ENCODE assay signal across 33 cellular contexts in the genomic region with DNA sequence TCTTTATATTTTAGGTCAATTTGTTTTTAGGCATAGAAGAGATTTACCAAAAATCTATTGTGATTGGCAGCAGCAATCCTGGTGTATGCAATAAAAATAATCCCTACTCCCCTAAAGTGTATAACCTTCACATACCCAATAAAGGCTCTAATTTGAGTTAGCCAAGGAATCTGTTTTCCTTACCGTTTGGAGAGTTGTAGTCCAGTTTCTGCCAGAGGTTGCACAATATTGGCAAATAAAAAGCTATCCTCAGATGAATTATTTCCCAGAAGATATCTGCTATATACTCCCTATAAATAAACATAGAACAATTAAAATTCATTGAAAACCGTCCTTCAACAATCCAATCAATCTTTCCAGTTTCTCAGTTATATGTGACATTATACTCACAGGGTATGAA. TPM values are rescaled to one million over a fixed set of nuclear protein-coding genes. Genes with fewer than 3 reads are reported as not detected.
"Had no signal": no experiment of that assay in that cellular context is flagged by ENCODE, and none has a peak within 500 bp of the region (broad histone marks: within the 10 kb centered on the region; RNA-seq: fewer than 3 reads in every experiment).

No MANE protein-coding gene starts in this region.

- H3K79me2 ChIP-seq: hepatocyte had no signal

- H3K27ac Mint-ChIP-seq: activated CD4-positive, alpha-beta memory T cell treated with anti-CD3 and anti-CD28 coated beads for 36 hours; activated CD4-positive, alpha-beta T cell treated with anti-CD3 and anti-CD28 coated beads, Interleukin-2, amount 10 ng/mL, durations not matched to agents 24 days and 14 days; effector memory CD8-positive, alpha-beta T cell; stimulated activated naive B cell treated with anti-CD40 and anti-IgM and Interleukin-4, amounts not matched to agents 10 μg/mL and 1 μg/mL and 100 μg/mL, for 72 hours; T-helper 17 cell had no signal

- H3K36me3 ChIP-seq: brain microvascular endothelial cell, thyroid gland had no signal

- H3K4me1 ChIP-seq: gastrocnemius medialis, lower lobe of right lung, stomach, upper lobe of left lung had no signal

- H3K27me3 Mint-ChIP-seq: activated CD4-positive, alpha-beta memory T cell treated with anti-CD3 and anti-CD28 coated beads for 36 hours; activated CD4-positive, alpha-beta T cell treated with anti-CD3 and anti-CD28 coated beads, Interleukin-2, amount 10 ng/mL, durations not matched to agents 24 days and 14 days; effector memory CD8-positive, alpha-beta T cell; naive thymus-derived CD8-positive, alpha-beta T cell; stimulated activated naive B cell treated with anti-CD40 and anti-IgM and Interleukin-4, amounts not matched to agents 10 μg/mL and 1 μg/mL and 100 μg/mL, for 72 hours; T-helper 17 cell had no signal

- H3K9me3 Mint-ChIP-seq: activated CD4-positive, alpha-beta memory T cell treated with anti-CD3 and anti-CD28 coated beads for 36 hours; activated CD4-positive, alpha-beta T cell treated with anti-CD3 and anti-CD28 coated beads, Interleukin-2, amount 10 ng/mL, durations not matched to agents 24 days and 14 days; effector memory CD8-positive, alpha-beta T cell; naive thymus-derived CD8-positive, alpha-beta T cell; neural crest cell; stimulated activated naive B cell treated with anti-CD40 and anti-IgM and Interleukin-4, amounts not matched to agents 10 μg/mL and 1 μg/mL and 100 μg/mL, for 72 hours had no signal

- DNase-seq: activated CD4-positive, alpha-beta memory T cell treated with anti-CD3 and anti-CD28 coated beads for 36 hours; activated CD4-positive, alpha-beta T cell treated with anti-CD3 and anti-CD28 coated beads, Interleukin-2, amount 10 ng/mL, durations not matched to agents 24 days and 14 days; activated CD4-positive, CD25-positive, alpha-beta regulatory T cell treated with anti-CD3 and anti-CD28 coated beads, Interleukin-2, amount 50 U/mL, for 72 hours; activated CD8-positive, alpha-beta memory T cell treated with anti-CD3 and anti-CD28 coated beads, Interleukin-2, amount 50 U/mL, for 4 hours; activated gamma-delta T cell treated with Interleukin-2 at 50 U/mL for 16 hours; activated naive CD4-positive, alpha-beta T cell treated with anti-CD3 and anti-CD28 coated beads, Interleukin-2, amount 50 U/mL, for 16 hours; activated T-cell treated with anti-CD3 and anti-CD28 coated beads, Interleukin-2, amount 50 U/mL, for 1 hour; amniotic stem cell; brain microvascular endothelial cell; cortex of kidney; effector memory CD8-positive, alpha-beta T cell; erythroblast; gastrocnemius medialis; glutamatergic neuron; left colon; lower lobe of right lung; mesenchymal stem cell; naive thymus-derived CD8-positive, alpha-beta T cell; occipital lobe; stimulated activated CD4-positive, alpha-beta T cell treated with anti-CD3 and anti-CD28 coated beads, Interleukin-15, amount 100 ng/mL, for 24 hours; stimulated activated CD4-positive, alpha-beta T cell treated with anti-CD3 and anti-CD28 coated beads, Interleukin-2, amount 100 ng/mL, for 24 hours; stimulated activated naive B cell treated with anti-CD40 and anti-IgM and Interleukin-4, amounts not matched to agents 10 μg/mL and 1 μg/mL and 100 μg/mL, for 72 hours; stomach; T-helper 17 cell; T1000; thyroid gland; upper lobe of left lung; WERI-Rb-1 had no signal

- H3K4me1 Mint-ChIP-seq: neural crest cell had no signal

- H3K27me3 ChIP-seq: brain microvascular endothelial cell, gastrocnemius medialis, hepatocyte, stomach, thyroid gland, upper lobe of left lung had no signal

- H3K9me3 ChIP-seq: gastrocnemius medialis, lower lobe of right lung, stomach, thyroid gland, upper lobe of left lung had no signal

- ATAC-seq: effector memory CD8-positive, alpha-beta T cell; gastrocnemius medialis; left colon; lower lobe of right lung; naive thymus-derived CD8-positive, alpha-beta T cell; stimulated activated naive B cell treated with anti-CD40 and anti-IgM and Interleukin-4, amounts not matched to agents 10 μg/mL and 1 μg/mL and 100 μg/mL, for 72 hours; T-helper 17 cell had no signal

- H2AFZ ChIP-seq: hepatocyte had no signal

- H3K4me2 ChIP-seq: hepatocyte had no signal

- H3K27ac ChIP-seq: brain microvascular endothelial cell, gastrocnemius medialis, hepatocyte, lower lobe of right lung, stomach, thyroid gland, upper lobe of left lung, WERI-Rb-1 had no signal

- H3K4me3 Mint-ChIP-seq: activated CD4-positive, alpha-beta memory T cell treated with anti-CD3 and anti-CD28 coated beads for 36 hours; activated CD4-positive, alpha-beta T cell treated with anti-CD3 and anti-CD28 coated beads, Interleukin-2, amount 10 ng/mL, durations not matched to agents 24 days and 14 days; effector memory CD8-positive, alpha-beta T cell; naive thymus-derived CD8-positive, alpha-beta T cell; neural crest cell; stimulated activated naive B cell treated with anti-CD40 and anti-IgM and Interleukin-4, amounts not matched to agents 10 μg/mL and 1 μg/mL and 100 μg/mL, for 72 hours; T-helper 17 cell had no signal

- H3K4me3 ChIP-seq: gastrocnemius medialis, hepatocyte, lower lobe of right lung, stomach, thyroid gland, upper lobe of left lung had no signal

RNA-seq across cellular contexts. Expression of gene ACKR4, which starts 31.1 kb away (rescaled TPM):
- total RNA-seq: activated CD4-positive, alpha-beta memory T cell treated with anti-CD3 and anti-CD28 coated beads for 36 hours; activated CD8-positive, alpha-beta memory T cell treated with anti-CD3 and anti-CD28 coated beads for 36 hours; astrocyte; chondrocyte; gastrocnemius medialis; neural crest cell had no signal
